7 cellular contexts compared by ENCODE assay signal in the genomic region with DNA sequence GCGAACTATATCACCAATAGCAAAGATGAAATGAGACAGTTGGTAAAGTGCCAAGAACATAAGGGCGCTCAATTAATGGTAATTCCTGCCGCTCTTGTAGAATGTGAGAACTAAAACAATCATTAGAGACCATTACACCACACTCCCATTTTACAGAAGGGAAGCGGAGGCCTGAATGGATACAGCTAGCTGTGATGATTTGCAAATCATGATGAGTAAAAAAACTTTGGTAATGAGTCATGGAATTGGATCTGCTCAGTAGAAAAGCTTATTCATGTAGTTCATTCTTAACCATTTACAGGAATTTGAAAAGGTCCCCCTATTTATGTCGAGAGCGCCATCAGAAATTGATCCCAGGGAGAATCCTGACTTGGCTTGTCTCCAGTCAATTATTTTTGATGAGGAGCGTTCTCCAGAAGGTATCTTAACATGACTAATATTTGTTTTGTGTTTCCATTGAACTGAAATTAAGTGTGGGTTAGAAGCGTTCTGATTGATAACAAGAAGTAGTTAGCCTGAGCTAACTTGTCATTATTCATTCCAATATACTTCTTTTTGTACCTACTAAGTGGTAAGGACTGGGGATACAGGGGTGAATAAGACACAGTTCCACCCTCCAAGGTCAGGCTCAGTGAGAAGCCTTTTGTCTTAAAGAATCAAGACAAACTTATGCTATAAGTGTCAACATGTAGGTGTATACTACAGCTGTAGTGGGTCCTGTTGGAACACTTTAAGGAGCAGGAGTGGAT. TPM values are rescaled to one million over a fixed set of nuclear protein-coding genes. Genes with fewer than 3 reads are reported as not detected.
DNase-seq lines count a peak whose midpoint lies in the region; FAIRE-seq and TF ChIP-seq lines count a peak whose summit lies in the region.

No MANE protein-coding gene starts in this region.

- DNase-seq in GM19239 (ENCODE audit: insufficient read length, low spot score) (no peak), NT2/D1 (ENCODE audit: low read depth, low spot score) (no peak), NCI-H1105 treated with DMSO at 0.1 percent for 48 hours (lab: John Stamatoyannopoulos, UW) (no peak), HEK293T (ENCODE audit: extremely low spot score) (no peak), putamen (ENCODE audit: low spot score) (no peak)
- DNase-seq in effector memory CD4-positive, alpha-beta T cell, result no peak

- TF ChIP-seq CTCF in neural cell (IDR thresholded peaks at IDR 0.05; ENCODE audit: poor library complexity, severe bottlenecking), result no peak

- FAIRE-seq in GM19239 (lab: Jason Lieb, UNC), result peak; percentile 72

- H3K4me2 ChIP-seq in neural cell (ENCODE audit: low read length), result peak overlapping the region; percentile 96

- no peak for TF ChIP-seq EP300 in neural cell (conservative IDR thresholded peaks at IDR 0.05; ENCODE audit: poor library complexity, severe bottlenecking)

- peak overlapping the region; percentile 70 for H2AFZ ChIP-seq in neural cell (ENCODE audit: low read depth, low read length)

- H3F3A ChIP-seq in neural cell (ENCODE audit: insufficient read depth, low read length, poor library complexity, severe bottlenecking), result no peaks in the 10 kb centered on the region

- POLR2A ChIA-PET in HEK293T (lab: Yijun Ruan, JAX), result interaction anchor here (1.0 to 2.0 kb wide), 5 partner anchors 9 to 47 kb away, joined by 3 to 10 read pairs (median 5); partner anchors contain the start of gene PARS2

- H3K27me3 ChIP-seq in NT2/D1 (ENCODE audit: insufficient read depth, insufficient read length) (peaks cover 7% of the 10 kb centered on the region), neural cell (ENCODE audit: insufficient read depth, low read depth, low read length) (no peaks in the 10 kb centered on the region)
- H3K27me3 ChIP-seq in effector memory CD4-positive, alpha-beta T cell (replicated peaks; ENCODE audit: control insufficient read depth, insufficient read depth, low read length, poor library complexity, severe bottlenecking), result no peaks in the 10 kb centered on the region

- H3K4me3 ChIP-seq in NT2/D1 (ENCODE audit: insufficient read length, low read depth) (peak overlapping the region; percentile 93), neural cell (ENCODE audit: low read length) (peak overlapping the region; percentile 86)
- H3K4me3 ChIP-seq in effector memory CD4-positive, alpha-beta T cell (ENCODE audit: insufficient read depth, low read depth, low read length, poor library complexity, severe bottlenecking), result peak overlapping the region; percentile 83

- H3K9ac ChIP-seq in NT2/D1 (ENCODE audit: insufficient read length, low read depth) (peak overlapping the region; percentile 98), neural cell (ENCODE audit: low read length) (peak overlapping the region; percentile 71)

- no peaks in the 10 kb centered on the region for H3K4me1 ChIP-seq in NT2/D1 (ENCODE audit: insufficient read depth, insufficient read length)
- H3K4me1 ChIP-seq in effector memory CD4-positive, alpha-beta T cell (ENCODE audit: control insufficient read depth, insufficient read depth, low read length, poor library complexity, severe bottlenecking), result peaks cover 5% of the 10 kb centered on the region

- peaks cover 8% of the 10 kb centered on the region for H3K79me2 ChIP-seq in neural cell (replicated peaks; ENCODE audit: insufficient read depth, low read length)

- peaks cover 48% of the 10 kb centered on the region for H3K36me3 ChIP-seq in NT2/D1 (ENCODE audit: insufficient read depth, insufficient read length, low read length)
- peaks cover 19% of the 10 kb centered on the region for H3K36me3 ChIP-seq in effector memory CD4-positive, alpha-beta T cell (ENCODE audit: control insufficient read depth, insufficient read depth, low read length)
- no peaks in the 10 kb centered on the region for H3K36me3 ChIP-seq in neural cell (ENCODE audit: insufficient read depth, low read length)

- H3K27ac ChIP-seq in effector memory CD4-positive, alpha-beta T cell (ENCODE audit: insufficient read depth, low read length, poor library complexity, severe bottlenecking), result peak overlapping the region; percentile 71
- H3K27ac ChIP-seq in neural cell (ENCODE audit: low read length), result no peak overlapping the region

- no peaks in the 10 kb centered on the region for H4K20me1 ChIP-seq in neural cell (ENCODE audit: insufficient read depth)

- CTCF ChIA-PET in HEK293T (lab: Yijun Ruan, JAX), result no interaction called here

- no peak for TF ChIP-seq RAD21 in neural cell (conservative IDR thresholded peaks at IDR 0.05)

- H3K9me3 ChIP-seq in NT2/D1 (ENCODE audit: insufficient read depth, low read length) (no peaks in the 10 kb centered on the region), neural cell (ENCODE audit: low read length) (no peaks in the 10 kb centered on the region)
- no peaks in the 10 kb centered on the region for H3K9me3 ChIP-seq in effector memory CD4-positive, alpha-beta T cell (ENCODE audit: control insufficient read depth, low read length)

- H3K9me2 ChIP-seq in neural cell (ENCODE audit: insufficient read depth, low read length), result no peaks in the 10 kb centered on the region

TF ChIP-seq in neural cell, 6 proteins besides CTCF, POLR2A, EP300 and RAD21:
- TF ChIP-seq EZH2 (IDR thresholded peaks at IDR 0.05; ENCODE audit: borderline replicate concordance, insufficient read depth, low read length, poor library complexity, severe bottlenecking), result no peak
- TF ChIP-seq TAF1 (IDR thresholded peaks at IDR 0.05; ENCODE audit: low read depth), result no peak
- TF ChIP-seq, protein P1, sequence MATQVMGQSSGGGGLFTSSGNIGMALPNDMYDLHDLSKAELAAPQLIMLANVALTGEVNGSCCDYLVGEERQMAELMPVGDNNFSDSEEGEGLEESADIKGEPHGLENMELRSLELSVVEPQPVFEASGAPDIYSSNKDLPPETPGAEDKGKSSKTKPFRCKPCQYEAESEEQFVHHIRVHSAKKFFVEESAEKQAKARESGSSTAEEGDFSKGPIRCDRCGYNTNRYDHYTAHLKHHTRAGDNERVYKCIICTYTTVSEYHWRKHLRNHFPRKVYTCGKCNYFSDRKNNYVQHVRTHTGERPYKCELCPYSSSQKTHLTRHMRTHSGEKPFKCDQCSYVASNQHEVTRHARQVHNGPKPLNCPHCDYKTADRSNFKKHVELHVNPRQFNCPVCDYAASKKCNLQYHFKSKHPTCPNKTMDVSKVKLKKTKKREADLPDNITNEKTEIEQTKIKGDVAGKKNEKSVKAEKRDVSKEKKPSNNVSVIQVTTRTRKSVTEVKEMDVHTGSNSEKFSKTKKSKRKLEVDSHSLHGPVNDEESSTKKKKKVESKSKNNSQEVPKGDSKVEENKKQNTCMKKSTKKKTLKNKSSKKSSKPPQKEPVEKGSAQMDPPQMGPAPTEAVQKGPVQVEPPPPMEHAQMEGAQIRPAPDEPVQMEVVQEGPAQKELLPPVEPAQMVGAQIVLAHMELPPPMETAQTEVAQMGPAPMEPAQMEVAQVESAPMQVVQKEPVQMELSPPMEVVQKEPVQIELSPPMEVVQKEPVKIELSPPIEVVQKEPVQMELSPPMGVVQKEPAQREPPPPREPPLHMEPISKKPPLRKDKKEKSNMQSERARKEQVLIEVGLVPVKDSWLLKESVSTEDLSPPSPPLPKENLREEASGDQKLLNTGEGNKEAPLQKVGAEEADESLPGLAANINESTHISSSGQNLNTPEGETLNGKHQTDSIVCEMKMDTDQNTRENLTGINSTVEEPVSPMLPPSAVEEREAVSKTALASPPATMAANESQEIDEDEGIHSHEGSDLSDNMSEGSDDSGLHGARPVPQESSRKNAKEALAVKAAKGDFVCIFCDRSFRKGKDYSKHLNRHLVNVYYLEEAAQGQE (IDR thresholded peaks at IDR 0.05; ENCODE audit: borderline replicate concordance), result no peak
- TF ChIP-seq MXI1 (conservative IDR thresholded peaks at IDR 0.05; ENCODE audit: poor library complexity, severe bottlenecking), result no peak

TF ChIP-seq in HEK293T, 16 proteins besides CTCF, POLR2A, EP300 and RAD21:
- TF ChIP-seq CTBP1 (IDR thresholded peaks at IDR 0.05; ENCODE audit: borderline replicate concordance), result no peak

RNA-seq across cellular contexts. Expression of gene TTC4, which starts 0.8 kb away (rescaled TPM):
- polyA plus RNA-seq in neural cell, result 22.5 and 27.2 TPM in 2 replicates
- 27.0 and 43.2 TPM in 2 replicates for polyA minus RNA-seq in neural cell

RNA-seq across cellular contexts. Expression of gene PARS2, which starts 47.9 kb away (rescaled TPM):
- 1.9 and 2.5 TPM in 2 replicates for polyA plus RNA-seq in neural cell
- 5.4 and 6.8 TPM in 2 replicates for polyA minus RNA-seq in neural cell
